Comparison of ENCODE assay signal across 28 cellular contexts in genomic region chr10:106338486-106338885, GRCh38.
"Had no signal": no experiment of that assay in that cellular context is flagged by ENCODE, and none has a peak within 500 bp of the region (broad histone marks: within the 10 kb centered on the region; RNA-seq: fewer than 3 reads in every experiment).

No MANE protein-coding gene starts in this region.

- DNase-seq: activated CD4-positive, alpha-beta T cell treated with anti-CD3 and anti-CD28 coated beads for 4 hours; activated CD4-positive, alpha-beta T cell treated with anti-CD3 and anti-CD28 coated beads, Interleukin-2, amount 50 U/mL, for 48 hours; activated CD4-positive, CD25-positive, alpha-beta regulatory T cell; activated CD8-positive, alpha-beta memory T cell treated with anti-CD3 and anti-CD28 coated beads, Interleukin-2, amount 50 U/mL, for 48 hours; activated naive CD4-positive, alpha-beta T cell treated with Interleukin-2 at 50 U/mL for 16 hours; activated naive CD8-positive, alpha-beta T cell treated with anti-CD3 and anti-CD28 coated beads for 36 hours; activated T-cell treated with anti-CD3 and anti-CD28 coated beads, Interleukin-2, amount 50 U/mL, for 4 hours; amniotic stem cell; body of pancreas; caudate nucleus; dermis blood vessel endothelial cell; effector memory CD4-positive, alpha-beta T cell; gastrocnemius medialis; head of caudate nucleus; left colon; mucosa of descending colon; naive B cell; ovary; psoas muscle; stimulated activated CD4-positive, alpha-beta T cell treated with anti-CD3 and anti-CD28 coated beads, Interleukin-12 subunit alpha, Interleukin-12 subunit beta, amount 100 ng/mL, for 4 hours; stimulated activated CD4-positive, alpha-beta T cell treated with anti-CD3 and anti-CD28 coated beads, Interleukin-4, amount 100 ng/mL, for 4 hours; stimulated activated naive CD8-positive, alpha-beta T cell treated with anti-CD3 and anti-CD28 coated beads, Interleukin-15, Interleukin-2, amounts not matched to agents 100 U/mL and 50 U/mL, for 24 hours; substantia nigra; SW 1271; T-helper 17 cell; thyroid gland had no signal

- H3K27ac ChIP-seq: body of pancreas, gastrocnemius medialis, ovary, psoas muscle, right atrium auricular region, thyroid gland had no signal

- H3K27ac Mint-ChIP-seq: activated naive CD8-positive, alpha-beta T cell treated with anti-CD3 and anti-CD28 coated beads for 36 hours; memory B cell; naive B cell; T-helper 17 cell had no signal

- H3K4me3 Mint-ChIP-seq: activated naive CD8-positive, alpha-beta T cell treated with anti-CD3 and anti-CD28 coated beads for 36 hours; activated T-cell treated with anti-CD3 and anti-CD28 coated beads, Interleukin-2, amount 50 U/mL, for 4 hours; memory B cell; naive B cell; T-helper 17 cell had no signal

- H3K36me3 Mint-ChIP-seq: activated naive CD8-positive, alpha-beta T cell treated with anti-CD3 and anti-CD28 coated beads for 36 hours; memory B cell; naive B cell had no signal

- H3K9me3 Mint-ChIP-seq: memory B cell had no signal

- H3K4me1 Mint-ChIP-seq: activated naive CD8-positive, alpha-beta T cell treated with anti-CD3 and anti-CD28 coated beads for 36 hours; memory B cell; naive B cell; T-helper 17 cell had no signal

- H3K27me3 ChIP-seq: body of pancreas, gastrocnemius medialis, ovary, right atrium auricular region, thyroid gland had no signal

- H3K36me3 ChIP-seq: gastrocnemius medialis, ovary, right atrium auricular region, thyroid gland had no signal

- ATAC-seq: activated T-cell treated with anti-CD3 and anti-CD28 coated beads, Interleukin-2, amount 50 U/mL, for 4 hours; body of pancreas; gastrocnemius medialis; left colon; mucosa of descending colon; psoas muscle; stimulated activated naive CD8-positive, alpha-beta T cell treated with anti-CD3 and anti-CD28 coated beads, Interleukin-15, Interleukin-2, amounts not matched to agents 100 U/mL and 50 U/mL, for 24 hours; T-helper 17 cell had no signal

- H3K4me3 ChIP-seq: body of pancreas, gastrocnemius medialis, mucosa of descending colon, ovary, psoas muscle, right atrium auricular region, thyroid gland had no signal

- H3K9me3 ChIP-seq: body of pancreas, gastrocnemius medialis, ovary, psoas muscle, right atrium auricular region, thyroid gland had no signal

- H3K4me1 ChIP-seq: body of pancreas, gastrocnemius medialis, psoas muscle, right atrium auricular region, thyroid gland had no signal

- H3K27me3 Mint-ChIP-seq: activated naive CD8-positive, alpha-beta T cell treated with anti-CD3 and anti-CD28 coated beads for 36 hours; memory B cell; naive B cell; T-helper 17 cell had no signal
